ENCODE assay signal across 10 cellular contexts in the genomic region with DNA sequence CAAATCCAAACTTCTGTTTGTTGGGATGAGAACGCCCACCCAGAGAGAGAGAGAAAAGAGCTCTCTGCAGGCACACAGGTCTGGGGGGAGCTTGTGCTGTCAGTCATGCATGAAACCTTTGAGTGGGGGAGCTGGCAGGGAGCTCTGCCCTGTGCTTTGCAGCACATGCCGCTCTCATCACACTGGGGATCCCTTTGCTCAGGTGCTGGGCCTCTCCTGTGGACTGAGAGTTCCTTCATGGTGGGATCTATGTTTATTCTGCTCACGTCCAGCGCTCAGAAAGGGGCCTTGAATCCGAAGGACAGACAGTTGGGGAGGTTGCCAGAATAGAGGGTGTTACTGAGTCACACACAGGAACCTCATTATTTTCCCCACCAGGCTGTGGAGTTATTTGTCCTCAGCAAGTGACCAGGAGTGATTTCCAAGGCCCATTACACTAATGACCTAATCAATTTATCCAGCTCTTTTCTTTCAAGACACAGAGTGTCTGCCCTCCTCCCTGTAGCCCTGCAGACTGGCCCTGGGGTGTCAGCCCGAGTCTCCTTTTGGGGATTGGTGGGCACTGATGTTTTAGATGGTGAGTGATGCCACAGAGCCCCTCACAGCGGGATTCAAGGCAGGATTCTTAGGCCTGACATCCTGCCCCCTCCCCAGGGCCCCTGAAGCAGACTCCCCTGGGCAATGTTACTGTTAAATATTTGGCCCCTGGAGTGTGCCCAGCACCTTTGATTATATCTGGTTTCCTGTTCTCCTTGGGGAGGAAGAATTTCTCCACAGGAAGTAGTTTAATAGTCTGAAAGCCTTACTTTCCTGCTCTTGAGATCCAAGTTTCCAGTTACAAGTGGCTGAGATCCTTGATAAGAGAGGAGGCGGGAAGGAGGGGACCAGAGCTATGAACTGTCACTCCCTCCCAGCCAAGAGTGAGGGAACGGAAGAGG. TPM values are rescaled to one million over a fixed set of nuclear protein-coding genes. Genes with fewer than 3 reads are reported as not detected.
DNase-seq lines count a peak whose midpoint lies in the region; ATAC-seq and TF ChIP-seq lines count a peak whose summit lies in the region.
"Had no signal": no experiment of that assay in that cellular context is flagged by ENCODE, and none has a peak within 500 bp of the region (broad histone marks: within the 10 kb centered on the region; RNA-seq: fewer than 3 reads in every experiment).

No MANE protein-coding gene starts in this region.

- WGBS in mesodermal cell (ENCODE audit: insufficient coverage in 2 of 2), 2 experiments: 33 to 34% methylated on average over 4 to 6 of the region's 9 CpGs

- H3K4me3 ChIP-seq in Loucy (ENCODE audit: low read length, poor library complexity, severe bottlenecking): peak overlapping the region; percentile 23
- H3K4me3 ChIP-seq in mesodermal cell (ENCODE audit: extremely low read depth, insufficient read depth, low read length, poor library complexity, severe bottlenecking): no peak overlapping the region

- no peaks in the 10 kb centered on the region for H3K27me3 ChIP-seq in Loucy (ENCODE audit: insufficient read depth, low read length, poor library complexity, severe bottlenecking)
- peaks cover 8% of the 10 kb centered on the region for H3K27me3 ChIP-seq in foreskin keratinocyte

- H4K20me1 ChIP-seq in Loucy (ENCODE audit: insufficient read depth, low read length, poor library complexity, severe bottlenecking): no peaks in the 10 kb centered on the region

- H3K27ac Mint-ChIP-seq in brain: peak overlapping the region in 4 of 5 experiments; percentile 40 to 84 (median 70)

- H3K27me3 Mint-ChIP-seq in brain: peaks cover 61% of the 10 kb centered on the region

- ATAC-seq in foreskin keratinocyte (no peak), GM21390 (IDR thresholded peaks at IDR 0.05; ENCODE audit: unreplicated experiment) (no peak)

- in situ Hi-C loops in G401 (cut with HindIII; ENCODE audit: low sequenced_read_pairs): no loop called here

- DNase-seq in Ammon's horn (ENCODE audit: low spot score) (peak; percentile 79), NCI-H2081 treated with DMSO at 0.1 percent for 48 hours (lab: John Stamatoyannopoulos, UW) (no peak), foreskin keratinocyte (no peak), G401 (ENCODE audit: low spot score) (no peak)
- DNase-seq: NCI-H1930 had no signal

- peaks cover 29% of the 10 kb centered on the region for H3K4me1 ChIP-seq in Loucy (ENCODE audit: insufficient read depth, low read length, poor library complexity, severe bottlenecking)
- H3K4me1 ChIP-seq in mesodermal cell (ENCODE audit: control insufficient read depth, insufficient read depth, low read length, poor library complexity, severe bottlenecking): peaks cover 65% of the 10 kb centered on the region
- H3K4me1 ChIP-seq in foreskin keratinocyte: peaks cover 20% of the 10 kb centered on the region

- no peaks in the 10 kb centered on the region for H3K9me3 ChIP-seq in Loucy (ENCODE audit: insufficient read depth, low read depth, low read length)
- peaks cover 8% of the 10 kb centered on the region for H3K9me3 ChIP-seq in mesodermal cell (ENCODE audit: control insufficient read depth, low read length)

- H3K36me3 ChIP-seq in Loucy (ENCODE audit: insufficient read depth, low read length) (no peaks in the 10 kb centered on the region), mesodermal cell (ENCODE audit: control insufficient read depth, insufficient read depth, low read length) (peaks cover 20% of the 10 kb centered on the region)

- H3K36me3 Mint-ChIP-seq in brain: peaks cover 7% of the 10 kb centered on the region

- peak overlapping the region; percentile 83 for H3K27ac ChIP-seq in mesodermal cell (ENCODE audit: low read depth, low read length, severe bottlenecking)
- H3K27ac ChIP-seq in foreskin keratinocyte: no peak overlapping the region

- peak overlapping the region; percentile 58 for H3K4me2 ChIP-seq in Loucy (ENCODE audit: low read depth, low read length, poor library complexity, severe bottlenecking)

- H3K4me1 Mint-ChIP-seq in brain: peaks cover 57% of the 10 kb centered on the region

- no peaks in the 10 kb centered on the region for H3K9me2 ChIP-seq in Loucy (replicated peaks; ENCODE audit: low read depth, low read length)

- H3K4me3 Mint-ChIP-seq in brain: no peak overlapping the region

- H3K9ac ChIP-seq in Loucy (ENCODE audit: low read depth, low read length, poor library complexity, severe bottlenecking): peak overlapping the region; percentile 47

- TF ChIP-seq CTCF in Loucy (conservative IDR thresholded peaks at IDR 0.05; ENCODE audit: low read length) (no peak), brain (conservative IDR thresholded peaks at IDR 0.05) (no peak), foreskin keratinocyte (conservative IDR thresholded peaks at IDR 0.05) (no peak)

- no peaks in the 10 kb centered on the region for H3F3A ChIP-seq in Loucy (ENCODE audit: low read depth)

- H3K9me3 Mint-ChIP-seq in brain: peaks cover 0 to 6% (median 1%) of the 10 kb centered on the region in 5 experiments

- H3K79me2 ChIP-seq in Loucy (ENCODE audit: insufficient read depth, low read length): no peaks in the 10 kb centered on the region

- no peak overlapping the region for H2AFZ ChIP-seq in Loucy (ENCODE audit: low read length)

RNA-seq across cellular contexts. Expression of a gene that starts 22.3 kb away (rescaled TPM):
- polyA plus RNA-seq in brain (ENCODE audit: insufficient read depth, low read depth, low replicate concordance) (not detected), foreskin keratinocyte (not detected in 2 replicates)
- 0.22 TPM for polyA plus RNA-seq in mesodermal cell (2013, experiment 1 of 2)
- polyA plus RNA-seq in mesodermal cell (2013, experiment 2 of 2): 0.30 TPM
- not detected in 2 replicates for total RNA-seq in foreskin keratinocyte
- 0.47 TPM in 1 of 2 replicates, not detected in the other for total RNA-seq in G401 (2014; rRNA removed; shearing (Covaris generic))
- polyA plus RNA-seq: BJ had no signal

RNA-seq across cellular contexts. Expression of a gene that starts 25.8 kb away (rescaled TPM):
- polyA plus RNA-seq in brain (ENCODE audit: insufficient read depth, low read depth, low replicate concordance) (32.5 TPM), foreskin keratinocyte (0.20 and 0.59 TPM in 2 replicates)
- 9.9 TPM for polyA plus RNA-seq in mesodermal cell (2013, experiment 1 of 2)
- 10.3 TPM for polyA plus RNA-seq in mesodermal cell (2013, experiment 2 of 2)
- 0.21 and 0.71 TPM in 2 replicates for total RNA-seq in foreskin keratinocyte
- 8.4 and 13.2 TPM in 2 replicates for total RNA-seq in G401 (2014; rRNA removed; shearing (Covaris generic))

RNA-seq across cellular contexts. Expression of a gene that starts 33.2 kb away (rescaled TPM):
- polyA plus RNA-seq in brain (ENCODE audit: insufficient read depth, low read depth, low replicate concordance) (47.9 TPM), foreskin keratinocyte (not detected in 2 replicates)
- 2.2 TPM for polyA plus RNA-seq in mesodermal cell (2013, experiment 1 of 2)
- 3.0 TPM for polyA plus RNA-seq in mesodermal cell (2013, experiment 2 of 2)
- total RNA-seq in foreskin keratinocyte: not detected in 2 replicates
- 1.3 TPM in 1 of 2 replicates, not detected in the other for total RNA-seq in G401 (2014; rRNA removed; shearing (Covaris generic))
